In genomic region chr12:108854453-108855283, GRCh38 we compare ENCODE assay signal across 1 cellular context.
A peak's percentile ranks its signal among the peaks of the same experiment; 100 is the strongest.
TF ChIP-seq lines count a peak whose summit lies in the region.

No MANE protein-coding gene starts in this region.

TF ChIP-seq in H1, 55 proteins besides CTCF, POLR2A, EP300 and RAD21 (continued from another document):
- TF ChIP-seq ATF3 (IDR thresholded peaks at IDR 0.05; ENCODE audit: insufficient read depth, low read depth, low read length) (no peak), SIX5 (IDR thresholded peaks at IDR 0.05; ENCODE audit: low read depth, low read length) (no peak), POLR2AphosphoS5 (IDR thresholded peaks at IDR 0.05; ENCODE audit: low read depth, low read length) (no peak), TEAD4 (IDR thresholded peaks at IDR 0.05; ENCODE audit: low read depth, low read length) (no peak), JUND (IDR thresholded peaks at IDR 0.05; ENCODE audit: low read length) (no peak), HDAC2 (IDR thresholded peaks at IDR 0.05; ENCODE audit: borderline replicate concordance in 1 of 2, low read depth in 2 of 2, low read length in 2 of 2) (peak in 1 of 2 experiments; percentile 68; a peak in 1 of 4 replicates), SRF (IDR thresholded peaks at IDR 0.05; ENCODE audit: low read depth, low read length) (no peak), KDM1A (IDR thresholded peaks at IDR 0.05; ENCODE audit: borderline replicate concordance, low read length) (peak; percentile 92), FOSL1 (IDR thresholded peaks at IDR 0.05; ENCODE audit: insufficient read depth, low read depth, low read length) (no peak)
